In genomic region chr7:44257213-44257612, GRCh38 we compare ENCODE assay signal across 1 cellular context.
TF ChIP-seq lines count a peak whose summit lies in the region.

No MANE protein-coding gene starts in this region.

TF ChIP-seq in IMR-90, 13 proteins besides CTCF, POLR2A, EP300 and RAD21:
- TF ChIP-seq RCOR1 (IDR thresholded peaks at IDR 0.05; ENCODE audit: insufficient replicate concordance, low read length) = no peak
- no peak for TF ChIP-seq BHLHE40 (IDR thresholded peaks at IDR 0.05; ENCODE audit: low read depth, low read length)
- no peak for TF ChIP-seq MAZ (IDR thresholded peaks at IDR 0.05; ENCODE audit: borderline replicate concordance, low read depth, low read length)
- no peak for TF ChIP-seq ELK1 (IDR thresholded peaks at IDR 0.05; ENCODE audit: borderline replicate concordance, low read depth, low read length)
- TF ChIP-seq MAFK (IDR thresholded peaks at IDR 0.05; ENCODE audit: low read depth, low read length) = no peak
- TF ChIP-seq CHD1 (IDR thresholded peaks at IDR 0.05; ENCODE audit: low read depth, low read length) = no peak
- TF ChIP-seq, protein P1, sequence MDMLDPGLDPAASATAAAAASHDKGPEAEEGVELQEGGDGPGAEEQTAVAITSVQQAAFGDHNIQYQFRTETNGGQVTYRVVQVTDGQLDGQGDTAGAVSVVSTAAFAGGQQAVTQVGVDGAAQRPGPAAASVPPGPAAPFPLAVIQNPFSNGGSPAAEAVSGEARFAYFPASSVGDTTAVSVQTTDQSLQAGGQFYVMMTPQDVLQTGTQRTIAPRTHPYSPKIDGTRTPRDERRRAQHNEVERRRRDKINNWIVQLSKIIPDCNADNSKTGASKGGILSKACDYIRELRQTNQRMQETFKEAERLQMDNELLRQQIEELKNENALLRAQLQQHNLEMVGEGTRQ (IDR thresholded peaks at IDR 0.05; ENCODE audit: low read depth, low read length) = no peak
- TF ChIP-seq RFX5 (IDR thresholded peaks at IDR 0.05; ENCODE audit: low read depth, low read length) = no peak
- no peak for TF ChIP-seq NFE2L2 (IDR thresholded peaks at IDR 0.05; ENCODE audit: low read depth, low read length)
- no peak for TF ChIP-seq SMC3 (IDR thresholded peaks at IDR 0.05; ENCODE audit: low read depth, low read length)
- TF ChIP-seq FOS (IDR thresholded peaks at IDR 0.05; ENCODE audit: low read depth, low read length) = no peak
- TF ChIP-seq CEBPB (IDR thresholded peaks at IDR 0.05; ENCODE audit: low read depth, low read length) = no peak
- TF ChIP-seq MXI1 (IDR thresholded peaks at IDR 0.05; ENCODE audit: borderline replicate concordance, low read depth, low read length) = no peak
